ENCODE assay signal across 8 cellular contexts in genomic region chr19:48899386-48899749, GRCh38. TPM values are rescaled to one million over a fixed set of nuclear protein-coding genes. Genes with fewer than 3 reads are reported as not detected.
DNase-seq lines count a peak whose midpoint lies in the region; ATAC-seq, FAIRE-seq and TF ChIP-seq lines count a peak whose summit lies in the region.
"Not testable (repeated sequence)": the region's sequence is repeated elsewhere in the genome, so short reads cannot be mapped to it uniquely, and the experiment has no call there.
"Had no signal": no experiment of that assay in that cellular context is flagged by ENCODE, and none has a peak within 500 bp of the region (broad histone marks: within the 10 kb centered on the region; RNA-seq: fewer than 3 reads in every experiment).

No MANE protein-coding gene starts in this region.

- H3K4me3 ChIP-seq in HFF-Myc (replicated peaks; ENCODE audit: low read depth, low read length) (peak overlapping the region; percentile 61), iPS-15b (ENCODE audit: low read depth, low read length) (peak overlapping the region; percentile 94), pancreas (peak overlapping the region in 3 of 4 donors; percentile 47 to 84 (median 60)), vagina (peak overlapping the region; percentile 63 to 87)

- not testable (repeated sequence) for H3K9me3 Mint-ChIP-seq in activated B cell treated with CpG ODN at 0.5 μM for 24 hours; central memory CD8-positive, alpha-beta T cell

- ATAC-seq in activated B cell treated with CpG ODN at 0.5 μM for 24 hours (ENCODE audit: low read depth); central memory CD8-positive, alpha-beta T cell (replicated peaks; ENCODE audit: extremely low read depth, poor library complexity, severe bottlenecking); pancreas: not testable (repeated sequence)

- peaks cover 18% of the 10 kb centered on the region for H3K36me3 Mint-ChIP-seq in activated B cell treated with CpG ODN at 0.5 μM for 24 hours (ENCODE audit: low read depth)
- peaks cover 13% of the 10 kb centered on the region for H3K36me3 Mint-ChIP-seq in central memory CD8-positive, alpha-beta T cell (ENCODE audit: insufficient read depth)

- H3K27ac ChIP-seq in pancreas (peak overlapping the region; percentile 9 to 89 (median 74)), vagina (peak overlapping the region; percentile 97)

- H3K36me3 ChIP-seq in iPS-15b (ENCODE audit: control insufficient read depth, insufficient read depth, low read length); pancreas; vagina: not testable (repeated sequence)

- peaks cover 36% of the 10 kb centered on the region for H3K4me1 Mint-ChIP-seq in activated B cell treated with CpG ODN at 0.5 μM for 24 hours
- peaks cover 38% of the 10 kb centered on the region for H3K4me1 Mint-ChIP-seq in central memory CD8-positive, alpha-beta T cell

- not testable (repeated sequence) for DNase-seq in HFF-Myc (ENCODE audit: extremely low read depth, low read depth); activated B cell treated with CpG ODN at 0.5 μM for 24 hours; central memory CD8-positive, alpha-beta T cell (ENCODE audit: low spot score in 2 of 2); pancreas; vagina (ENCODE audit: extremely low spot score in 2 of 2)

- CTCF ChIA-PET in activated B cell treated with CpG ODN at 0.5 μM for 24 hours (lab: Charles Lee): interaction anchor here (2.2 kb wide), 1 partner anchor 71 kb away, joined by 6 read pairs; no protein-coding TSS in a partner anchor

- not testable (repeated sequence) for FAIRE-seq in pancreas (lab: Jason Lieb, UNC)

- not testable (repeated sequence) for H3K4me1 ChIP-seq in iPS-15b (ENCODE audit: control insufficient read depth, insufficient read depth, low read length); pancreas
- H3K4me1 ChIP-seq in vagina: peaks cover 50% of the 10 kb centered on the region

- peak overlapping the region; percentile 37 for H3K9ac ChIP-seq in iPS-15b (ENCODE audit: low read depth, low read length)

- intact Hi-C loops in activated B cell treated with CpG ODN at 0.5 μM for 24 hours (cut with micrococcal nuclease): loop anchor here (5.0 kb wide), 1 partner anchor 33 kb away; the partner anchor contains the start of gene DHDH
- intact Hi-C loops in pancreas (cut with DNase I); vagina (cut with DNase I): not testable (repeated sequence)

- not testable (repeated sequence) for H3K9me3 ChIP-seq in iPS-15b (ENCODE audit: control insufficient read depth, insufficient read depth, low read length); pancreas; vagina

- H3K27me3 ChIP-seq in iPS-15b (ENCODE audit: control insufficient read depth, insufficient read depth, low read length); pancreas; vagina: not testable (repeated sequence)

- TF ChIP-seq CTCF in HFF-Myc (IDR thresholded peaks at IDR 0.05; ENCODE audit: low read depth, low read length, missing control alignments); activated B cell treated with CpG ODN at 0.5 μM for 24 hours (IDR thresholded peaks at IDR 0.05); pancreas (IDR thresholded peaks at IDR 0.05); vagina (IDR thresholded peaks at IDR 0.05): not testable (repeated sequence)

- peak overlapping the region; percentile 97 for H3K4me3 Mint-ChIP-seq in activated B cell treated with CpG ODN at 0.5 μM for 24 hours
- H3K4me3 Mint-ChIP-seq in central memory CD8-positive, alpha-beta T cell: peak overlapping the region; percentile 97

- H3K27me3 Mint-ChIP-seq in activated B cell treated with CpG ODN at 0.5 μM for 24 hours: not testable (repeated sequence)
- peaks cover 25% of the 10 kb centered on the region for H3K27me3 Mint-ChIP-seq in central memory CD8-positive, alpha-beta T cell

- POLR2A ChIA-PET in activated B cell treated with CpG ODN at 0.5 μM for 24 hours (lab: Charles Lee): interaction anchor here (0.7 to 3.2 kb wide), 11 partner anchors 13 to 568 kb away, joined by 3 to 55 read pairs (median 5); partner anchors contain the start of genes FTL and PPP1R15A

- not testable (repeated sequence) for TF ChIP-seq POLR2A in vagina (IDR thresholded peaks at IDR 0.05)

- H3K27ac Mint-ChIP-seq in activated B cell treated with CpG ODN at 0.5 μM for 24 hours: not testable (repeated sequence)
- H3K27ac Mint-ChIP-seq in central memory CD8-positive, alpha-beta T cell (ENCODE audit: low read depth): peak overlapping the region; percentile 97

- 83 to 85% methylated on average over 11 of the region's 11 CpGs for WGBS in pancreas, 2 donors

RNA-seq across cellular contexts. Expression of gene NUCB1, which starts 0.7 kb away (rescaled TPM):
- total RNA-seq in activated B cell treated with CpG ODN at 0.5 μM for 24 hours (116 and 126 TPM in 2 replicates), pancreas (100 to 1,000 TPM in 2 of 6 donors, 10 to 100 TPM in 4; 60.9 to 136 (median 79.8) TPM), vagina (151 TPM)
- 100 to 1,000 TPM; 103 to 118 TPM for polyA plus RNA-seq in pancreas

RNA-seq across cellular contexts. Expression of gene TULP2, which starts 0.8 kb away (rescaled TPM):
- total RNA-seq in activated B cell treated with CpG ODN at 0.5 μM for 24 hours: not detected in 2 replicates
- under 1 TPM in 1 of 6 donors, not detected in 5; 0.35 TPM for total RNA-seq in pancreas
- polyA plus RNA-seq in pancreas: not detected
- not detected for total RNA-seq in vagina
- polyA plus RNA-seq: aorta had no signal

RNA-seq across cellular contexts. Expression of gene PPP1R15A, which starts 27.1 kb away (rescaled TPM):
- total RNA-seq in activated B cell treated with CpG ODN at 0.5 μM for 24 hours (115 and 123 TPM in 2 replicates), pancreas (10 to 100 TPM in 5 of 6 donors, 1 to 10 TPM in 1; 8.1 to 20.6 (median 12.4) TPM), vagina (52.1 TPM)
- polyA plus RNA-seq in pancreas: 10 to 100 TPM; 28.2 to 53.2 TPM

RNA-seq across cellular contexts. Expression of gene PLEKHA4, which starts 31.0 kb away (rescaled TPM):
- total RNA-seq in activated B cell treated with CpG ODN at 0.5 μM for 24 hours (5.7 and 6.4 TPM in 2 replicates), pancreas (10 to 100 TPM in 2 of 6 donors, 1 to 10 TPM in 4; 5.9 to 19.7 (median 8.7) TPM), vagina (37.1 TPM)
- polyA plus RNA-seq in pancreas: 10 to 100 TPM; 18.2 to 28.3 TPM

RNA-seq across cellular contexts. Expression of gene DHDH, which starts 34.1 kb away (rescaled TPM):
- total RNA-seq in activated B cell treated with CpG ODN at 0.5 μM for 24 hours (not detected in 2 replicates), pancreas (under 1 TPM in 1 of 6 donors, not detected in 5; 0.28 TPM), vagina (not detected)
- polyA plus RNA-seq in pancreas: 1 to 10 TPM in 1 of 2 donors, under 1 TPM in 1; 0.30 to 1.0 TPM
- total RNA-seq: pulmonary artery endothelial cell had no signal
